Comparison of ENCODE assay signal across 1 cellular context in genomic region chr11:88338223-88338661, GRCh38.
TF ChIP-seq lines count a peak whose summit lies in the region.

No MANE protein-coding gene starts in this region.

TF ChIP-seq in WTC11, 78 proteins besides CTCF, POLR2A, EP300 and RAD21 (continued from another document):
- no peak for TF ChIP-seq ZSCAN18 (CRISPR knock-in tag; IDR thresholded peaks at IDR 0.05)
- TF ChIP-seq CREB1 (CRISPR knock-in tag; IDR thresholded peaks at IDR 0.05), result no peak
- TF ChIP-seq SP1 (CRISPR knock-in tag; conservative IDR thresholded peaks at IDR 0.05), result no peak
- no peak for TF ChIP-seq EMX1 (CRISPR knock-in tag; IDR thresholded peaks at IDR 0.05)
- TF ChIP-seq FOXP4 (CRISPR knock-in tag; IDR thresholded peaks at IDR 0.05), result no peak
TF ChIP-seq in WTC11: peak in this region for 0.
